ENCODE assay signal across 8 cellular contexts in genomic region chr13:94362411-94362909, GRCh38.
DNase-seq lines count a peak whose midpoint lies in the region; ATAC-seq and TF ChIP-seq lines count a peak whose summit lies in the region.

No MANE protein-coding gene starts in this region.

- dilution Hi-C loops in IMR-90 (cut with HindIII; ENCODE audit: low sequenced_read_pairs, unreplicated experiment), result no loop called here

- TF ChIP-seq POLR2A in IMR-90 (IDR thresholded peaks at IDR 0.05; ENCODE audit: low read depth, low read length), result no peak
- no peak for TF ChIP-seq POLR2A in esophagus squamous epithelium (IDR thresholded peaks at IDR 0.05)

- H4K5ac ChIP-seq in IMR-90 (ENCODE audit: low read depth, low read length), result no peak overlapping the region

- H2AK9ac ChIP-seq in IMR-90 (replicated peaks; ENCODE audit: low read depth, low read length, poor library complexity), result no peak overlapping the region

- no TSS peak for BruUV-seq in IMR-90 (replicated peaks; lab: Mats Ljungman, UMichigan)

- H3K9me3 ChIP-seq in IMR-90 (ENCODE audit: control insufficient read depth, insufficient read depth, low read length) (no peaks in the 10 kb centered on the region), esophagus squamous epithelium (no peaks in the 10 kb centered on the region)

- 20% methylated on average over 1 of the region's 4 CpGs; no CpG with 5 or more reads in 1 of the 2 experiments for WGBS in IMR-90 (ENCODE audit: extremely low coverage in 2 of 2, insufficient read length in 1 of 2), 2 experiments
- 0% methylated on average over 4 of the region's 4 CpGs for WGBS in esophagus squamous epithelium, 2 donors

- H3K14ac ChIP-seq in IMR-90 (replicated peaks; ENCODE audit: low read depth, low read length), result no peak overlapping the region

- H3K4me1 ChIP-seq in IMR-90 (ENCODE audit: control insufficient read depth, insufficient read depth, low read length) (no peaks in the 10 kb centered on the region), esophagus squamous epithelium (no peaks in the 10 kb centered on the region)

- H3K4me3 ChIP-seq in IMR-90 (ENCODE audit: insufficient read depth, low read depth, low read length), result no peak overlapping the region
- H3K4me3 ChIP-seq in esophagus squamous epithelium, result no peak overlapping the region

- H3K27ac Mint-ChIP-seq in nephron progenitor cell, result no peak overlapping the region

- H3K9me3 Mint-ChIP-seq in nephron progenitor cell, result no peaks in the 10 kb centered on the region

- in situ Hi-C loops in IMR-90 (cut with MboI; ENCODE audit: low sequenced_read_pairs), result loop anchor here (10.0 kb wide), 1 partner anchor 1648 kb away; no protein-coding TSS in a partner anchor

- no peak overlapping the region for H2BK120ac ChIP-seq in IMR-90 (ENCODE audit: low read depth, low read length)

- no peaks in the 10 kb centered on the region for H4K20me1 ChIP-seq in IMR-90 (ENCODE audit: insufficient read depth, low read length)

- H3K4me1 Mint-ChIP-seq in nephron progenitor cell, result no peaks in the 10 kb centered on the region

- no peak overlapping the region for H2AFZ ChIP-seq in IMR-90 (replicated peaks; ENCODE audit: low read length, poor library complexity)

- intact Hi-C loops in IMR-90 (cut with micrococcal nuclease) (loop anchor here (1.0 to 10.0 kb wide), 6 partner anchors 400 to 1645 kb away; no protein-coding TSS in a partner anchor), esophagus squamous epithelium (cut with DNase I) (no loop called here)

- H3K36me3 ChIP-seq in IMR-90 (ENCODE audit: control insufficient read depth, insufficient read depth, low read length) (no peaks in the 10 kb centered on the region), esophagus squamous epithelium (no peaks in the 10 kb centered on the region)

- DNase-seq in EH (ENCODE audit: low read depth) (peak; percentile 88), IMR-90 (peak; percentile 95), OCI-M1 (lab: John Stamatoyannopoulos, UW) (peak; percentile 91), activated T-cell treated with anti-CD3 and anti-CD28 coated beads for 24 hours (ENCODE audit: low read depth) (peak; percentile 71), esophagus squamous epithelium (lab: John Stamatoyannopoulos, UW) (peak; percentile 2), nephron progenitor cell (peak; percentile 63), stromal cell of bone marrow (ENCODE audit: low read depth) (peak; percentile 83)

- peak; percentile 99 for TF ChIP-seq RAD21 in IMR-90 (IDR thresholded peaks at IDR 0.05; ENCODE audit: low read length)

- ATAC-seq in GM21717 (IDR thresholded peaks at IDR 0.05; ENCODE audit: unreplicated experiment) (peak; percentile 99), IMR-90 (ENCODE audit: low read depth) (peak; percentile 100)

- H3K18ac ChIP-seq in IMR-90 (ENCODE audit: low read depth, low read length), result no peak overlapping the region

- H3K56ac ChIP-seq in IMR-90 (ENCODE audit: extremely low read depth, insufficient read depth, low read length), result no peak overlapping the region

- CTCF ChIA-PET in IMR-90 (lab: Yijun Ruan, JAX), result interaction anchor here (0.9 to 1.0 kb wide), 3 partner anchors 189 to 1645 kb away, joined by 3 read pairs; no protein-coding TSS in a partner anchor

- 0 out of 4 replicates have a peak overlapping the region, but pooled peaks of 1 of the 2 experiments have one; percentile 18 for H4K8ac ChIP-seq in IMR-90 (ENCODE audit: low read depth in 2 of 2, low read length in 2 of 2)

- H3K23ac ChIP-seq in IMR-90 (ENCODE audit: low read depth, low read length), result no peak overlapping the region

- no peak overlapping the region for H2BK5ac ChIP-seq in IMR-90 (ENCODE audit: low read depth, low read length, poor library complexity, severe bottlenecking)

- no peak overlapping the region for H4K91ac ChIP-seq in IMR-90 (ENCODE audit: insufficient read depth, low read depth, low read length)

- peaks cover 3% of the 10 kb centered on the region for H3K36me3 Mint-ChIP-seq in nephron progenitor cell (ENCODE audit: low read depth)

- no peak overlapping the region for H2AK5ac ChIP-seq in IMR-90 (ENCODE audit: low read depth, low read length)

- H3K27me3 ChIP-seq in IMR-90 (ENCODE audit: control insufficient read depth, insufficient read depth, low read length) (no peaks in the 10 kb centered on the region), esophagus squamous epithelium (no peaks in the 10 kb centered on the region)

- no peak overlapping the region for H3K4ac ChIP-seq in IMR-90 (ENCODE audit: low read depth, low read length)

- H2BK20ac ChIP-seq in IMR-90 (ENCODE audit: low read depth, low read length), result 0 out of 2 replicates have a peak overlapping the region, but pooled peaks have one; percentile 31

- no peak overlapping the region for H2BK15ac ChIP-seq in IMR-90 (ENCODE audit: low read depth, low read length)

- POLR2A ChIA-PET in IMR-90 (lab: Charles Lee; ENCODE audit: unreplicated experiment), result no interaction called here

- H3K79me1 ChIP-seq in IMR-90 (ENCODE audit: low read depth in 1 of 2, low read length in 2 of 2), result no peaks in the 10 kb centered on the region

- no peak overlapping the region for H3K4me2 ChIP-seq in IMR-90 (ENCODE audit: low read depth, low read length)

- H3K9ac ChIP-seq in IMR-90 (ENCODE audit: low read depth, low read length), result no peak overlapping the region

- H3K27ac ChIP-seq in IMR-90 (ENCODE audit: insufficient read depth, low read length) (no peak overlapping the region), esophagus squamous epithelium (no peak overlapping the region)

- no peak overlapping the region for H3K4me3 Mint-ChIP-seq in nephron progenitor cell

- H3K9me1 ChIP-seq in IMR-90 (ENCODE audit: insufficient read depth, low read length), result no peaks in the 10 kb centered on the region

- H3K27me3 Mint-ChIP-seq in nephron progenitor cell (ENCODE audit: low read depth, poor library complexity), result no peaks in the 10 kb centered on the region

- TF ChIP-seq CTCF in IMR-90 (conservative IDR thresholded peaks at IDR 0.05; ENCODE audit: low read depth, low read length) (peak; percentile 94), esophagus squamous epithelium (IDR thresholded peaks at IDR 0.05) (peak; percentile 59 to 88 (median 84)), nephron progenitor cell (IDR thresholded peaks at IDR 0.05) (peak; percentile 86)

TF ChIP-seq in IMR-90, 13 proteins besides CTCF, POLR2A, EP300 and RAD21:
- peak; percentile 35; the same call in 1 of the 2 replicates for TF ChIP-seq CHD1 (IDR thresholded peaks at IDR 0.05; ENCODE audit: low read depth, low read length)
- no peak for TF ChIP-seq MAZ (IDR thresholded peaks at IDR 0.05; ENCODE audit: borderline replicate concordance, low read depth, low read length)
- TF ChIP-seq SMC3 (IDR thresholded peaks at IDR 0.05; ENCODE audit: low read depth, low read length), result peak; percentile 97
- TF ChIP-seq, protein P1, sequence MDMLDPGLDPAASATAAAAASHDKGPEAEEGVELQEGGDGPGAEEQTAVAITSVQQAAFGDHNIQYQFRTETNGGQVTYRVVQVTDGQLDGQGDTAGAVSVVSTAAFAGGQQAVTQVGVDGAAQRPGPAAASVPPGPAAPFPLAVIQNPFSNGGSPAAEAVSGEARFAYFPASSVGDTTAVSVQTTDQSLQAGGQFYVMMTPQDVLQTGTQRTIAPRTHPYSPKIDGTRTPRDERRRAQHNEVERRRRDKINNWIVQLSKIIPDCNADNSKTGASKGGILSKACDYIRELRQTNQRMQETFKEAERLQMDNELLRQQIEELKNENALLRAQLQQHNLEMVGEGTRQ (IDR thresholded peaks at IDR 0.05; ENCODE audit: low read depth, low read length), result no peak
- TF ChIP-seq CEBPB (IDR thresholded peaks at IDR 0.05; ENCODE audit: low read depth, low read length), result no peak
- no peak for TF ChIP-seq BHLHE40 (IDR thresholded peaks at IDR 0.05; ENCODE audit: low read depth, low read length)
- TF ChIP-seq, protein P2, sequence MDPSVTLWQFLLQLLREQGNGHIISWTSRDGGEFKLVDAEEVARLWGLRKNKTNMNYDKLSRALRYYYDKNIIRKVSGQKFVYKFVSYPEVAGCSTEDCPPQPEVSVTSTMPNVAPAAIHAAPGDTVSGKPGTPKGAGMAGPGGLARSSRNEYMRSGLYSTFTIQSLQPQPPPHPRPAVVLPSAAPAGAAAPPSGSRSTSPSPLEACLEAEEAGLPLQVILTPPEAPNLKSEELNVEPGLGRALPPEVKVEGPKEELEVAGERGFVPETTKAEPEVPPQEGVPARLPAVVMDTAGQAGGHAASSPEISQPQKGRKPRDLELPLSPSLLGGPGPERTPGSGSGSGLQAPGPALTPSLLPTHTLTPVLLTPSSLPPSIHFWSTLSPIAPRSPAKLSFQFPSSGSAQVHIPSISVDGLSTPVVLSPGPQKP (IDR thresholded peaks at IDR 0.05; ENCODE audit: borderline replicate concordance, low read depth, low read length), result no peak
- peak; percentile 39; the same call in 1 of the 2 replicates for TF ChIP-seq NFE2L2 (IDR thresholded peaks at IDR 0.05; ENCODE audit: low read depth, low read length)

Comparison
In these comparisons a context has a peak if more than half of its experiments do, and no peak if none do; other contexts are left out.
1. DNase-seq: peak in every context shown above with its lines; median percentile 95 in IMR-90; 91 in OCI-M1; 88 in EH; 83 in stromal cell of bone marrow; 71 in activated T-cell treated with anti-CD3 and anti-CD28 coated beads for 24 hours; 63 in nephron progenitor cell; 2 in esophagus squamous epithelium.